ENCODE assay signal across 1 cellular context in the genomic region with DNA sequence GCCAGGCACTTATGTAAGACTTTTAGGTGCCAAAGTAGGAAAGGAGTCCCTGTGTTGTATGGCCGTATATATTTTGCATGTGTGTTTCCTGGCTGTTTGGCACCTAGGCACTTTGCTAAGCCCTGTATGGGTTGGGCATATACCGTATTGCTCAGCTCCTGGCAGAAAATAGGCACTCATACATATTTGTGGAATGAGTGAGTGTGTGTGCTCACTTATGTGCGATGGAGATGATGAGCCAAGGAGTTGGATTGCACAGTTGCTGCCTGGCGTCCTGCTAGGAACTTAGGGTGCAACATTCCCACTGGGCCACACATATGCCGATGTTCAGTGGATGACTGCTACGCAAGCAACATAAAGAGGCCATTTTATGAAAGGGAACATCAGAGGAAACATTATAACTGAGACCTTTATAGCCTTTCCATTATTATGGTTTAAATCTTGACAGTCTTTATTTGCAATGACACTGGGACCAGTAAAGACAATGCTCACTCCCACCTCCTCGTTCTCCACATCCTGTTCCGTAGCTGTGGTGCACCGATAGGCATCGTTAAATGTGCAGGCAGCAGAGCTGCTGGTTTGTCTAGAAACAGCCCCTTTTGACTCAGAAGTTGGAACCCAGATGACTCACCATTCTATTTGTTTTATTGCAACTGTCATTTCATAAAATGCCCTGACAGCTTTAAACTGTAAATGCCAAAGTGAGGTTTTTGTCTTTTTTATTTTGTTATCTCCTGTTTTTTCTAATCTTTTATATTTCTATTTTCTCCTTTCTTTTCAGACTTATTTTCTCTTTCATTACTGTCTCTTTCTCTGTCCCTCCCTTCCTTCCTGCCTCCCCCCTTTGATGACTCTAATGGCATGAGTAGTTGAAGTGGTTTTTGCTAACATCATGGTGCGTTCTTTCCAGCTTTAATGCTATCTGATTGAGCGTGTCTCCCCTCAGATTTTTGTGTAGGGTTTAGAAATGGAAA.
TF ChIP-seq lines count a peak whose summit lies in the region.

No MANE protein-coding gene starts in this region.

TF ChIP-seq in K562, 482 proteins besides CTCF, POLR2A, EP300 and RAD21 (continued from another document and continues in another):
- TF ChIP-seq, protein P1, sequence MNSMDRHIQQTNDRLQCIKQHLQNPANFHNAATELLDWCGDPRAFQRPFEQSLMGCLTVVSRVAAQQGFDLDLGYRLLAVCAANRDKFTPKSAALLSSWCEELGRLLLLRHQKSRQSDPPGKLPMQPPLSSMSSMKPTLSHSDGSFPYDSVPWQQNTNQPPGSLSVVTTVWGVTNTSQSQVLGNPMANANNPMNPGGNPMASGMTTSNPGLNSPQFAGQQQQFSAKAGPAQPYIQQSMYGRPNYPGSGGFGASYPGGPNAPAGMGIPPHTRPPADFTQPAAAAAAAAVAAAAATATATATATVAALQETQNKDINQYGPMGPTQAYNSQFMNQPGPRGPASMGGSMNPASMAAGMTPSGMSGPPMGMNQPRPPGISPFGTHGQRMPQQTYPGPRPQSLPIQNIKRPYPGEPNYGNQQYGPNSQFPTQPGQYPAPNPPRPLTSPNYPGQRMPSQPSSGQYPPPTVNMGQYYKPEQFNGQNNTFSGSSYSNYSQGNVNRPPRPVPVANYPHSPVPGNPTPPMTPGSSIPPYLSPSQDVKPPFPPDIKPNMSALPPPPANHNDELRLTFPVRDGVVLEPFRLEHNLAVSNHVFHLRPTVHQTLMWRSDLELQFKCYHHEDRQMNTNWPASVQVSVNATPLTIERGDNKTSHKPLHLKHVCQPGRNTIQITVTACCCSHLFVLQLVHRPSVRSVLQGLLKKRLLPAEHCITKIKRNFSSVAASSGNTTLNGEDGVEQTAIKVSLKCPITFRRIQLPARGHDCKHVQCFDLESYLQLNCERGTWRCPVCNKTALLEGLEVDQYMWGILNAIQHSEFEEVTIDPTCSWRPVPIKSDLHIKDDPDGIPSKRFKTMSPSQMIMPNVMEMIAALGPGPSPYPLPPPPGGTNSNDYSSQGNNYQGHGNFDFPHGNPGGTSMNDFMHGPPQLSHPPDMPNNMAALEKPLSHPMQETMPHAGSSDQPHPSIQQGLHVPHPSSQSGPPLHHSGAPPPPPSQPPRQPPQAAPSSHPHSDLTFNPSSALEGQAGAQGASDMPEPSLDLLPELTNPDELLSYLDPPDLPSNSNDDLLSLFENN (IDR thresholded peaks at IDR 0.05; ENCODE audit: low read depth in 2 of 2, low read length in 2 of 2), result peak in 1 of 2 experiments; percentile 84; a peak in 2 of 4 replicates
- TF ChIP-seq BRD9 (IDR thresholded peaks at IDR 0.05; ENCODE audit: low read depth, partially characterized antibody) (peak; percentile 97), GTF2A2 (tag; IDR thresholded peaks at IDR 0.05) (no peak), NR4A1 (CRISPR knock-in tag; IDR thresholded peaks at IDR 0.05) (no peak), NR4A1 (tag; IDR thresholded peaks at IDR 0.05) (no peak), ARNT (IDR thresholded peaks at IDR 0.05) (peak; percentile 82 to 94; a peak in 3 of 4 replicates), LCOR (CRISPR knock-in tag; IDR thresholded peaks at IDR 0.05) (peak; percentile 64; the same call in 1 of the 2 replicates), CCNT2 (IDR thresholded peaks at IDR 0.05; ENCODE audit: borderline replicate concordance, extremely low read depth, insufficient read length, low read depth, low read length) (peak; percentile 18), MAFF (IDR thresholded peaks at IDR 0.05; ENCODE audit: low read length) (peak; percentile 49; the same call in 1 of the 2 replicates), ZNF253 (CRISPR knock-in tag; conservative IDR thresholded peaks at IDR 0.05) (no peak), SMAD4 (CRISPR knock-in tag; conservative IDR thresholded peaks at IDR 0.05) (0 out of 2 replicates have a peak, but pooled peaks have one; percentile 29), SRSF9 (IDR thresholded peaks at IDR 0.05; ENCODE audit: borderline replicate concordance, low read depth, low read length) (no peak), PTBP1 (IDR thresholded peaks at IDR 0.05; ENCODE audit: low read depth, low read length) (no peak), ZNF165 (CRISPR knock-in tag; IDR thresholded peaks at IDR 0.05; ENCODE audit: borderline replicate concordance) (no peak), EGR1 (conservative IDR thresholded peaks at IDR 0.05) (peak; percentile 76), NUFIP1 (IDR thresholded peaks at IDR 0.05; ENCODE audit: partially characterized antibody) (no peak), STAT5B (CRISPR knock-in tag; IDR thresholded peaks at IDR 0.05) (no peak), FUS (optimal IDR thresholded peaks at IDR 0.05; ENCODE audit: low read depth, low read length) (no peak), JUNB (CRISPR knock-in tag; conservative IDR thresholded peaks at IDR 0.05) (peak; percentile 64; the same call in 1 of the 2 replicates), MYNN (IDR thresholded peaks at IDR 0.05) (no peak; the same call in 1 of the 2 replicates), MYNN (CRISPR knock-in tag; IDR thresholded peaks at IDR 0.05) (no peak), SP1 (CRISPR knock-in tag; IDR thresholded peaks at IDR 0.05) (no peak), SMARCB1 (IDR thresholded peaks at IDR 0.05; ENCODE audit: insufficient read length, low read depth) (no peak), ZNF263 (CRISPR knock-in tag; IDR thresholded peaks at IDR 0.05; ENCODE audit: borderline replicate concordance) (no peak), HLTF (IDR thresholded peaks at IDR 0.05) (no peak), NCOA4 (IDR thresholded peaks at IDR 0.05; ENCODE audit: partially characterized antibody) (peak; percentile 46), ZNF184 (CRISPR knock-in tag; IDR thresholded peaks at IDR 0.05) (no peak)
- TF ChIP-seq, protein P2, sequence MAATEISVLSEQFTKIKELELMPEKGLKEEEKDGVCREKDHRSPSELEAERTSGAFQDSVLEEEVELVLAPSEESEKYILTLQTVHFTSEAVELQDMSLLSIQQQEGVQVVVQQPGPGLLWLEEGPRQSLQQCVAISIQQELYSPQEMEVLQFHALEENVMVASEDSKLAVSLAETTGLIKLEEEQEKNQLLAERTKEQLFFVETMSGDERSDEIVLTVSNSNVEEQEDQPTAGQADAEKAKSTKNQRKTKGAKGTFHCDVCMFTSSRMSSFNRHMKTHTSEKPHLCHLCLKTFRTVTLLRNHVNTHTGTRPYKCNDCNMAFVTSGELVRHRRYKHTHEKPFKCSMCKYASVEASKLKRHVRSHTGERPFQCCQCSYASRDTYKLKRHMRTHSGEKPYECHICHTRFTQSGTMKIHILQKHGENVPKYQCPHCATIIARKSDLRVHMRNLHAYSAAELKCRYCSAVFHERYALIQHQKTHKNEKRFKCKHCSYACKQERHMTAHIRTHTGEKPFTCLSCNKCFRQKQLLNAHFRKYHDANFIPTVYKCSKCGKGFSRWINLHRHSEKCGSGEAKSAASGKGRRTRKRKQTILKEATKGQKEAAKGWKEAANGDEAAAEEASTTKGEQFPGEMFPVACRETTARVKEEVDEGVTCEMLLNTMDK (IDR thresholded peaks at IDR 0.05; ENCODE audit: borderline replicate concordance, insufficient read depth, low read depth, low read length, poor library complexity, severe bottlenecking), result no peak
- TF ChIP-seq, protein P3, sequence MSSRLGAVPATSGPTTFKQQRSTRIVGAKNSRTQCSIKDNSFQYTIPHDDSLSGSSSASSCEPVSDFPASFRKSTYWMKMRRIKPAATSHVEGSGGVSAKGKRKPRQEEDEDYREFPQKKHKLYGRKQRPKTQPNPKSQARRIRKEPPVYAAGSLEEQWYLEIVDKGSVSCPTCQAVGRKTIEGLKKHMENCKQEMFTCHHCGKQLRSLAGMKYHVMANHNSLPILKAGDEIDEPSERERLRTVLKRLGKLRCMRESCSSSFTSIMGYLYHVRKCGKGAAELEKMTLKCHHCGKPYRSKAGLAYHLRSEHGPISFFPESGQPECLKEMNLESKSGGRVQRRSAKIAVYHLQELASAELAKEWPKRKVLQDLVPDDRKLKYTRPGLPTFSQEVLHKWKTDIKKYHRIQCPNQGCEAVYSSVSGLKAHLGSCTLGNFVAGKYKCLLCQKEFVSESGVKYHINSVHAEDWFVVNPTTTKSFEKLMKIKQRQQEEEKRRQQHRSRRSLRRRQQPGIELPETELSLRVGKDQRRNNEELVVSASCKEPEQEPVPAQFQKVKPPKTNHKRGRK (tag; IDR thresholded peaks at IDR 0.05), result peak; percentile 79
- TF ChIP-seq, protein P4, sequence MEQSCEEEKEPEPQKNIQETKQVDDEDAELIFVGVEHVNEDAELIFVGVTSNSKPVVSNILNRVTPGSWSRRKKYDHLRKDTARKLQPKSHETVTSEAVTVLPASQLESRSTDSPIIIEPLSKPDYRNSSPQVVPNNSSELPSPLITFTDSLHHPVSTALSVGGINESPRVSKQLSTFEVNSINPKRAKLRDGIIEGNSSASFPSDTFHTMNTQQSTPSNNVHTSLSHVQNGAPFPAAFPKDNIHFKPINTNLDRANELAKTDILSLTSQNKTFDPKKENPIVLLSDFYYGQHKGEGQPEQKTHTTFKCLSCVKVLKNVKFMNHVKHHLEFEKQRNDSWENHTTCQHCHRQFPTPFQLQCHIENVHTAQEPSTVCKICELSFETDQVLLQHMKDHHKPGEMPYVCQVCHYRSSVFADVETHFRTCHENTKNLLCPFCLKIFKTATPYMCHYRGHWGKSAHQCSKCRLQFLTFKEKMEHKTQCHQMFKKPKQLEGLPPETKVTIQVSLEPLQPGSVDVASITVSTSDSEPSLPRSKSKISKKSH (CRISPR knock-in tag; IDR thresholded peaks at IDR 0.05), result no peak
- TF ChIP-seq, protein P5, sequence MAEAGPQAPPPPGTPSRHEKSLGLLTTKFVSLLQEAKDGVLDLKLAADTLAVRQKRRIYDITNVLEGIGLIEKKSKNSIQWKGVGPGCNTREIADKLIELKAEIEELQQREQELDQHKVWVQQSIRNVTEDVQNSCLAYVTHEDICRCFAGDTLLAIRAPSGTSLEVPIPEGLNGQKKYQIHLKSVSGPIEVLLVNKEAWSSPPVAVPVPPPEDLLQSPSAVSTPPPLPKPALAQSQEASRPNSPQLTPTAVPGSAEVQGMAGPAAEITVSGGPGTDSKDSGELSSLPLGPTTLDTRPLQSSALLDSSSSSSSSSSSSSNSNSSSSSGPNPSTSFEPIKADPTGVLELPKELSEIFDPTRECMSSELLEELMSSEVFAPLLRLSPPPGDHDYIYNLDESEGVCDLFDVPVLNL (CRISPR knock-in tag; IDR thresholded peaks at IDR 0.05; ENCODE audit: low read depth), result no peak
- TF ChIP-seq, protein P6, sequence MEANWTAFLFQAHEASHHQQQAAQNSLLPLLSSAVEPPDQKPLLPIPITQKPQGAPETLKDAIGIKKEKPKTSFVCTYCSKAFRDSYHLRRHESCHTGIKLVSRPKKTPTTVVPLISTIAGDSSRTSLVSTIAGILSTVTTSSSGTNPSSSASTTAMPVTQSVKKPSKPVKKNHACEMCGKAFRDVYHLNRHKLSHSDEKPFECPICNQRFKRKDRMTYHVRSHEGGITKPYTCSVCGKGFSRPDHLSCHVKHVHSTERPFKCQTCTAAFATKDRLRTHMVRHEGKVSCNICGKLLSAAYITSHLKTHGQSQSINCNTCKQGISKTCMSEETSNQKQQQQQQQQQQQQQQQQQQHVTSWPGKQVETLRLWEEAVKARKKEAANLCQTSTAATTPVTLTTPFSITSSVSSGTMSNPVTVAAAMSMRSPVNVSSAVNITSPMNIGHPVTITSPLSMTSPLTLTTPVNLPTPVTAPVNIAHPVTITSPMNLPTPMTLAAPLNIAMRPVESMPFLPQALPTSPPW (CRISPR knock-in tag; IDR thresholded peaks at IDR 0.05), result peak; percentile 91
- TF ChIP-seq, protein P7, sequence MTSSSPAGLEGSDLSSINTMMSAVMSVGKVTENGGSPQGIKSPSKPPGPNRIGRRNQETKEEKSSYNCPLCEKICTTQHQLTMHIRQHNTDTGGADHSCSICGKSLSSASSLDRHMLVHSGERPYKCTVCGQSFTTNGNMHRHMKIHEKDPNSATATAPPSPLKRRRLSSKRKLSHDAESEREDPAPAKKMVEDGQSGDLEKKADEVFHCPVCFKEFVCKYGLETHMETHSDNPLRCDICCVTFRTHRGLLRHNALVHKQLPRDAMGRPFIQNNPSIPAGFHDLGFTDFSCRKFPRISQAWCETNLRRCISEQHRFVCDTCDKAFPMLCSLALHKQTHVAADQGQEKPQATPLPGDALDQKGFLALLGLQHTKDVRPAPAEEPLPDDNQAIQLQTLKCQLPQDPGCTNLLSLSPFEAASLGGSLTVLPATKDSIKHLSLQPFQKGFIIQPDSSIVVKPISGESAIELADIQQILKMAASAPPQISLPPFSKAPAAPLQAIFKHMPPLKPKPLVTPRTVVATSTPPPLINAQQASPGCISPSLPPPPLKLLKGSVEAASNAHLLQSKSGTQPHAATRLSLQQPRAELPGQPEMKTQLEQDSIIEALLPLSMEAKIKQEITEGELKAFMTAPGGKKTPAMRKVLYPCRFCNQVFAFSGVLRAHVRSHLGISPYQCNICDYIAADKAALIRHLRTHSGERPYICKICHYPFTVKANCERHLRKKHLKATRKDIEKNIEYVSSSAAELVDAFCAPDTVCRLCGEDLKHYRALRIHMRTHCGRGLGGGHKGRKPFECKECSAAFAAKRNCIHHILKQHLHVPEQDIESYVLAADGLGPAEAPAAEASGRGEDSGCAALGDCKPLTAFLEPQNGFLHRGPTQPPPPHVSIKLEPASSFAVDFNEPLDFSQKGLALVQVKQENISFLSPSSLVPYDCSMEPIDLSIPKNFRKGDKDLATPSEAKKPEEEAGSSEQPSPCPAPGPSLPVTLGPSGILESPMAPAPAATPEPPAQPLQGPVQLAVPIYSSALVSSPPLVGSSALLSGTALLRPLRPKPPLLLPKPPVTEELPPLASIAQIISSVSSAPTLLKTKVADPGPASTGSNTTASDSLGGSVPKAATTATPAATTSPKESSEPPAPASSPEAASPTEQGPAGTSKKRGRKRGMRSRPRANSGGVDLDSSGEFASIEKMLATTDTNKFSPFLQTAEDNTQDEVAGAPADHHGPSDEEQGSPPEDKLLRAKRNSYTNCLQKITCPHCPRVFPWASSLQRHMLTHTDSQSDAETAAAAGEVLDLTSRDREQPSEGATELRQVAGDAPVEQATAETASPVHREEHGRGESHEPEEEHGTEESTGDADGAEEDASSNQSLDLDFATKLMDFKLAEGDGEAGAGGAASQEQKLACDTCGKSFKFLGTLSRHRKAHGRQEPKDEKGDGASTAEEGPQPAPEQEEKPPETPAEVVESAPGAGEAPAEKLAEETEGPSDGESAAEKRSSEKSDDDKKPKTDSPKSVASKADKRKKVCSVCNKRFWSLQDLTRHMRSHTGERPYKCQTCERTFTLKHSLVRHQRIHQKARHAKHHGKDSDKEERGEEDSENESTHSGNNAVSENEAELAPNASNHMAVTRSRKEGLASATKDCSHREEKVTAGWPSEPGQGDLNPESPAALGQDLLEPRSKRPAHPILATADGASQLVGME (CRISPR knock-in tag; IDR thresholded peaks at IDR 0.05), result no peak
- TF ChIP-seq, protein P8, sequence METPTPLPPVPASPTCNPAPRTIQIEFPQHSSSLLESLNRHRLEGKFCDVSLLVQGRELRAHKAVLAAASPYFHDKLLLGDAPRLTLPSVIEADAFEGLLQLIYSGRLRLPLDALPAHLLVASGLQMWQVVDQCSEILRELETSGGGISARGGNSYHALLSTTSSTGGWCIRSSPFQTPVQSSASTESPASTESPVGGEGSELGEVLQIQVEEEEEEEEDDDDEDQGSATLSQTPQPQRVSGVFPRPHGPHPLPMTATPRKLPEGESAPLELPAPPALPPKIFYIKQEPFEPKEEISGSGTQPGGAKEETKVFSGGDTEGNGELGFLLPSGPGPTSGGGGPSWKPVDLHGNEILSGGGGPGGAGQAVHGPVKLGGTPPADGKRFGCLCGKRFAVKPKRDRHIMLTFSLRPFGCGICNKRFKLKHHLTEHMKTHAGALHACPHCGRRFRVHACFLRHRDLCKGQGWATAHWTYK (CRISPR knock-in tag; IDR thresholded peaks at IDR 0.05), result peak; percentile 53; the same call in 1 of the 2 replicates
- TF ChIP-seq, protein P9, sequence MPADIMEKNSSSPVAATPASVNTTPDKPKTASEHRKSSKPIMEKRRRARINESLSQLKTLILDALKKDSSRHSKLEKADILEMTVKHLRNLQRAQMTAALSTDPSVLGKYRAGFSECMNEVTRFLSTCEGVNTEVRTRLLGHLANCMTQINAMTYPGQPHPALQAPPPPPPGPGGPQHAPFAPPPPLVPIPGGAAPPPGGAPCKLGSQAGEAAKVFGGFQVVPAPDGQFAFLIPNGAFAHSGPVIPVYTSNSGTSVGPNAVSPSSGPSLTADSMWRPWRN (IDR thresholded peaks at IDR 0.05; ENCODE audit: low read depth), result peak; percentile 35; the same call in 1 of the 2 replicates
